ENCODE assay signal across 24 cellular contexts in the genomic region with DNA sequence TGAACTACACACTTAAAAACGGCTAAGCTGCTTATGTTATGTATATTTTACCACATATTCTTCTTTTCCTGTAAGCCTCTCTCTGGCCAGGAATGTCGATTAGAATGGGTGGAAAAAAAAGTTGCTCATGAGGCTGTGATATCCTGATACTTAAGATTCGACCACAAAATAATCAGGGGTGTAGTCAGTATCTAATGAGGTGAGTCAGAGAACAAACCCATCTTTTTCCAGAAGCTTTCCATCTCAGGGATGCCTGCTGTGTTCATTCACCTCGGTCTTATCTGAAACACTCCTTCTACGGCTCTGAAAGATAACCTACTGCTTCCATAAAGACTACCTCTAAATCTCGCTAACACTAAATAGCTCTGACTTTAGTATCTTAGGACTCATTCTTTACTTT.
DNase-seq lines count a peak whose midpoint lies in the region; TF ChIP-seq lines count a peak whose summit lies in the region.
"Had no signal": no experiment of that assay in that cellular context is flagged by ENCODE, and none has a peak within 500 bp of the region (broad histone marks: within the 10 kb centered on the region; RNA-seq: fewer than 3 reads in every experiment).

No MANE protein-coding gene starts in this region.

- dilution Hi-C loops in mammary epithelial cell (cut with HindIII; ENCODE audit: low sequenced_read_pairs) = no loop called here

- CTCF ChIA-PET in mammary epithelial cell (lab: Charles Lee; ENCODE audit: low non-redundant PET) = no interaction called here

- no peak overlapping the region for H3K4me2 ChIP-seq in mammary epithelial cell (ENCODE audit: insufficient read depth, low read depth, low read length)

- H3K9me3 ChIP-seq in mammary epithelial cell (replicated peaks; ENCODE audit: insufficient read depth, low read length) (no peaks in the 10 kb centered on the region), breast epithelium (no peaks in the 10 kb centered on the region), sigmoid colon (no peaks in the 10 kb centered on the region)

- no TSS peak for BruUV-seq in mammary epithelial cell (replicated peaks; lab: Mats Ljungman, UMichigan)

- H3K4me1 ChIP-seq in mammary epithelial cell (ENCODE audit: insufficient read depth, low read length) = no peaks in the 10 kb centered on the region
- H3K4me1 ChIP-seq in breast epithelium = no peaks in the 10 kb centered on the region
- no peaks in the 10 kb centered on the region for H3K4me1 ChIP-seq in sigmoid colon

- WGBS in mammary epithelial cell (ENCODE audit: low coverage, missing lambda C conversion rate) = 60% methylated on average over 6 of the region's 6 CpGs
- WGBS in sigmoid colon, 2 donors = 57 to 66% methylated on average over 6 of the region's 6 CpGs

- DNase-seq in mammary epithelial cell = peak; percentile 65
- no peak for DNase-seq in breast epithelium (ENCODE audit: low spot score in 2 of 2)
- DNase-seq in NCI-H226 = peak; percentile 73
- DNase-seq in fibroblast of villous mesenchyme (ENCODE audit: low read depth) = peak; percentile 45
- peak; percentile 6 for DNase-seq in superior temporal gyrus (ENCODE audit: extremely low spot score)
- DNase-seq in NCI-H1105 treated with DMSO at 0.1 percent for 48 hours (lab: John Stamatoyannopoulos, UW) = no peak
- DNase-seq in sigmoid colon = no peak
- no peak for DNase-seq in kidney glomerular epithelial cell (lab: John Stamatoyannopoulos, UW)
- DNase-seq: activated CD4-positive, alpha-beta memory T cell treated with anti-CD3 and anti-CD28 coated beads, Interleukin-2, amount 10 ng/mL, durations not matched to agents 7 days and 5 days; activated CD4-positive, CD25-positive, alpha-beta regulatory T cell; activated gamma-delta T cell treated with Interleukin-2 at 50 U/mL for 16 hours; amygdala; central memory CD4-positive, alpha-beta T cell; foreskin melanocyte; hippocampal formation; islet precursor cell; MM.1S; NCI-H146; nucleus accumbens; stimulated activated CD4-positive, alpha-beta T cell treated with anti-CD3 and anti-CD28 coated beads, Interleukin-4, amount 100 ng/mL, for 1 hour; trophoblast cell had no signal

- no peak for TF ChIP-seq CTCF in mammary epithelial cell (conservative IDR thresholded peaks at IDR 0.05 in 1 of 2, IDR thresholded peaks at IDR 0.05 in 1 of 2; ENCODE audit: extremely low read depth in 1 of 2, insufficient read depth in 1 of 2, low read depth in 1 of 2, low read length in 2 of 2)
- TF ChIP-seq CTCF in breast epithelium (IDR thresholded peaks at IDR 0.05) = no peak
- no peak for TF ChIP-seq CTCF in fibroblast of villous mesenchyme (IDR thresholded peaks at IDR 0.05; ENCODE audit: insufficient read depth, low read depth, low read length)
- TF ChIP-seq CTCF in sigmoid colon (IDR thresholded peaks at IDR 0.05) = no peak

- H2AFZ ChIP-seq in mammary epithelial cell (ENCODE audit: low read depth, low read length) = no peak overlapping the region

- intact Hi-C loops in mammary epithelial cell (cut with micrococcal nuclease) = no loop called here
- intact Hi-C loops in breast epithelium (cut with DNase I; ENCODE audit: low total_unique reads) = loop anchor here (1.0 to 5.0 kb wide), 2 partner anchors 21 to 439 kb away; no protein-coding TSS in a partner anchor
- intact Hi-C loops in sigmoid colon (cut with DNase I) = no loop called here

- no peak for TF ChIP-seq POLR2A in breast epithelium (IDR thresholded peaks at IDR 0.05)
- no peak for TF ChIP-seq POLR2A in sigmoid colon (IDR thresholded peaks at IDR 0.05)

- H3K27ac ChIP-seq in mammary epithelial cell (ENCODE audit: insufficient read depth, low read depth, low read length) (no peak overlapping the region), breast epithelium (no peak overlapping the region), sigmoid colon (no peak overlapping the region)
- H3K27ac ChIP-seq: C4-2B, RWPE1, SK-N-MC had no signal

- no peak for TF ChIP-seq EP300 in sigmoid colon (IDR thresholded peaks at IDR 0.05)

- H4K20me1 ChIP-seq in mammary epithelial cell (ENCODE audit: insufficient read depth, low read length) = no peaks in the 10 kb centered on the region

- H3K27me3 ChIP-seq in mammary epithelial cell (ENCODE audit: insufficient read depth, low read length) (no peaks in the 10 kb centered on the region), breast epithelium (no peaks in the 10 kb centered on the region), sigmoid colon (no peaks in the 10 kb centered on the region)

- H3K4me3 ChIP-seq in mammary epithelial cell (replicated peaks in 1 of 3; ENCODE audit: insufficient read depth in 1 of 3, low read depth in 2 of 3, low read length in 3 of 3) (no peak overlapping the region), breast epithelium (no peak overlapping the region), fibroblast of villous mesenchyme (ENCODE audit: low read depth, low read length) (no peak overlapping the region), sigmoid colon (no peak overlapping the region)
- H3K4me3 ChIP-seq: SK-N-MC had no signal

- H3K9ac ChIP-seq in mammary epithelial cell (ENCODE audit: insufficient read depth, low read length) = no peak overlapping the region

- in situ Hi-C loops in mammary epithelial cell (cut with MboI; ENCODE audit: low sequenced_read_pairs in 2 of 2) = no loop called here

- H3K79me2 ChIP-seq in mammary epithelial cell (ENCODE audit: insufficient read depth, low read length) = peaks cover 91% of the 10 kb centered on the region

- H3K36me3 ChIP-seq in mammary epithelial cell (ENCODE audit: insufficient read depth, low read length) (no peaks in the 10 kb centered on the region), breast epithelium (no peaks in the 10 kb centered on the region), sigmoid colon (no peaks in the 10 kb centered on the region)

Comparison
In these comparisons a context has a peak if more than half of its experiments do, and no peak if none do; other contexts are left out.
1. DNase-seq: peak in mammary epithelial cell (single experiment), NCI-H226 (single experiment), fibroblast of villous mesenchyme (single experiment) and superior temporal gyrus (single experiment); none in breast epithelium (0 of 2), NCI-H1105 treated with DMSO at 0.1 percent for 48 hours (single experiment), sigmoid colon (single experiment) and kidney glomerular epithelial cell (single experiment).